ENCODE assay signal across 9 cellular contexts in the genomic region with DNA sequence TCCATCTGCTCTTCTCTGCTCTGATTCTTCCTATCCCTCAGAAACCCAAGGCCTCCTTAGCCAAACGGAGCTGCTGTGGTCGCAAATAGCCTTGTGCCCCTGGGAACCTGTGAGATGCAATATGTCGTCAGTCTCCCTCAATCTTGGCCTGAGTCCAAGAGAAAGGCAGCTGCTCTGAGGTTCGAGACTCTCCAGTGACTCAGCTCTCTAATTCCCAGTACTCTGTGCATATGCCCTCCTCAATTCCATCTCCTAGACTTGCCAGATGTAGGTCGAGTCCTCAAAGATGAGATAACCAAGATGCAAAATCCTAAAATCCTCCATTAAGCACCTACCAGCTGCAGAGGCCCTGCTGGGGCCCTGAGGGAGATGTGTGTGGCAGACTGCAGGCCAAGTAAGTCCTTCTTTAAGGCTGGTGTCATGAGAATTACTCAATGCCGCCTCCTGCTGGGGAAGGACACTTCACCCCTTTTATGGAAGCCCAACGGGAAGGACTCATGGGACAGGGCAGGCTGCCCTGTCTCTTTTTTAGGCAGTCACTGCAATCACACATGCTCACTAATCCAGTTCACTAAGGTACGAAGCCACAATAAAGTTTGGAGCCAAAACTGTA. TPM values are rescaled to one million over a fixed set of nuclear protein-coding genes. Genes with fewer than 3 reads are reported as not detected.
DNase-seq lines count a peak whose midpoint lies in the region; ATAC-seq and TF ChIP-seq lines count a peak whose summit lies in the region.
"Had no signal": no experiment of that assay in that cellular context is flagged by ENCODE, and none has a peak within 500 bp of the region (broad histone marks: within the 10 kb centered on the region; RNA-seq: fewer than 3 reads in every experiment).

No MANE protein-coding gene starts in this region.

- no peak overlapping the region for H3K4me3 Mint-ChIP-seq in natural killer cell treated with Interleukin-12 subunit alpha and Interleukin-12 subunit beta and Interleukin-15 and Interleukin-18, amount 100 ng/mL, for 72 hours
- H3K4me3 Mint-ChIP-seq: T-helper 1 cell treated with Interleukin-12 subunit alpha and Interleukin-12 subunit beta and Interleukin-4 antibody, amounts not matched to agents 30 μg/mL and 1 μg/mL, for 36 hours had no signal

- WGBS in smooth muscle cell (ENCODE audit: low lambda C conversion rate): 12% methylated on average over 8 of the region's 8 CpGs
- WGBS in upper lobe of left lung, 2 donors: 51 to 71% methylated on average over 5 to 8 of the region's 8 CpGs

- ATAC-seq in upper lobe of left lung (ENCODE audit: low FRiP score in 2 of 2): no peak
- no peak for ATAC-seq in natural killer cell treated with Interleukin-12 subunit alpha and Interleukin-12 subunit beta and Interleukin-15 and Interleukin-18, amount 100 ng/mL, for 72 hours

- H3K9me3 Mint-ChIP-seq in natural killer cell treated with Interleukin-12 subunit alpha and Interleukin-12 subunit beta and Interleukin-15 and Interleukin-18, amount 100 ng/mL, for 72 hours: no peaks in the 10 kb centered on the region
- H3K9me3 Mint-ChIP-seq: T-helper 1 cell treated with Interleukin-12 subunit alpha and Interleukin-12 subunit beta and Interleukin-4 antibody, amounts not matched to agents 30 μg/mL and 1 μg/mL, for 36 hours had no signal

- peaks cover 10 to 13% of the 10 kb centered on the region in 2 donors for H3K4me1 Mint-ChIP-seq in natural killer cell treated with Interleukin-12 subunit alpha and Interleukin-12 subunit beta and Interleukin-15 and Interleukin-18, amount 100 ng/mL, for 72 hours (ENCODE audit: low read depth in 2 of 2)

- TF ChIP-seq CTCF in Loucy (conservative IDR thresholded peaks at IDR 0.05; ENCODE audit: low read length) (peak; percentile 53), fibroblast of pulmonary artery (IDR thresholded peaks at IDR 0.05; ENCODE audit: low read length, missing control alignments) (peak; percentile 50), smooth muscle cell (IDR thresholded peaks at IDR 0.05; ENCODE audit: borderline replicate concordance, insufficient read depth, poor library complexity, severe bottlenecking) (peak; percentile 67), upper lobe of left lung (IDR thresholded peaks at IDR 0.05) (peak in 2 of 6 experiments; percentile 21 to 24)

- H3K79me2 ChIP-seq in Loucy (ENCODE audit: insufficient read depth, low read length) (no peaks in the 10 kb centered on the region), smooth muscle cell (ENCODE audit: low read depth) (no peaks in the 10 kb centered on the region)

- H3K4me3 ChIP-seq in Loucy (ENCODE audit: low read length, poor library complexity, severe bottlenecking) (no peak overlapping the region), fibroblast of pulmonary artery (replicated peaks; ENCODE audit: low read depth, low read length) (no peak overlapping the region), smooth muscle cell (no peak overlapping the region), upper lobe of left lung (no peak overlapping the region)

- H3K27ac Mint-ChIP-seq in natural killer cell treated with Interleukin-12 subunit alpha and Interleukin-12 subunit beta and Interleukin-15 and Interleukin-18, amount 100 ng/mL, for 72 hours: no peak overlapping the region
- H3K27ac Mint-ChIP-seq: T-helper 1 cell treated with Interleukin-12 subunit alpha and Interleukin-12 subunit beta and Interleukin-4 antibody, amounts not matched to agents 30 μg/mL and 1 μg/mL, for 36 hours had no signal

- H3K27me3 ChIP-seq in Loucy (ENCODE audit: insufficient read depth, low read length, poor library complexity, severe bottlenecking): no peaks in the 10 kb centered on the region
- no peaks in the 10 kb centered on the region for H3K27me3 ChIP-seq in smooth muscle cell (ENCODE audit: low read depth)
- H3K27me3 ChIP-seq in upper lobe of left lung: no peaks in the 10 kb centered on the region

- H3K27ac ChIP-seq in smooth muscle cell (ENCODE audit: low read depth): peak overlapping the region; percentile 67
- H3K27ac ChIP-seq in upper lobe of left lung: no peak overlapping the region

- H3F3A ChIP-seq in Loucy (ENCODE audit: low read depth) (no peaks in the 10 kb centered on the region), smooth muscle cell (ENCODE audit: low read depth) (peaks cover 19% of the 10 kb centered on the region)

- no peak for TF ChIP-seq EP300 in upper lobe of left lung (IDR thresholded peaks at IDR 0.05)

- H4K20me1 ChIP-seq in Loucy (ENCODE audit: insufficient read depth, low read length, poor library complexity, severe bottlenecking): no peaks in the 10 kb centered on the region
- H4K20me1 ChIP-seq in smooth muscle cell (ENCODE audit: low read depth): no peaks in the 10 kb centered on the region

- H2AFZ ChIP-seq in Loucy (ENCODE audit: low read length): no peak overlapping the region
- H2AFZ ChIP-seq in smooth muscle cell (ENCODE audit: low read depth): no peak overlapping the region

- no peaks in the 10 kb centered on the region for H3K36me3 ChIP-seq in Loucy (ENCODE audit: insufficient read depth, low read length)
- no peaks in the 10 kb centered on the region for H3K36me3 ChIP-seq in smooth muscle cell (ENCODE audit: low read depth)
- no peaks in the 10 kb centered on the region for H3K36me3 ChIP-seq in upper lobe of left lung

- H3K9me3 ChIP-seq in Loucy (ENCODE audit: insufficient read depth, low read depth, low read length) (no peaks in the 10 kb centered on the region), smooth muscle cell (replicated peaks; ENCODE audit: low read depth) (no peaks in the 10 kb centered on the region), upper lobe of left lung (no peaks in the 10 kb centered on the region)

- H3K4me1 ChIP-seq in Loucy (ENCODE audit: insufficient read depth, low read length, poor library complexity, severe bottlenecking) (peaks cover 14% of the 10 kb centered on the region), smooth muscle cell (ENCODE audit: low read depth) (no peaks in the 10 kb centered on the region), upper lobe of left lung (peaks cover 8 to 11% (median 10%) of the 10 kb centered on the region in 4 donors)

- H3K9ac ChIP-seq in Loucy (ENCODE audit: low read depth, low read length, poor library complexity, severe bottlenecking): no peak overlapping the region
- H3K9ac ChIP-seq in smooth muscle cell (ENCODE audit: low read depth): no peak overlapping the region

- DNase-seq in ELF-1 (ENCODE audit: low read depth, low spot score): peak; percentile 83
- peak; percentile 31 for DNase-seq in activated CD4-positive, alpha-beta T cell treated with anti-CD3 and anti-CD28 coated beads, Interleukin-2, amount 50 U/mL, for 1 hour
- DNase-seq in fibroblast of pulmonary artery (ENCODE audit: low read depth): peak; percentile 72
- DNase-seq in smooth muscle cell (lab: John Stamatoyannopoulos, UW; ENCODE audit: unreplicated experiment): no peak
- DNase-seq in upper lobe of left lung: no peak
- no peak for DNase-seq in DMS114 treated with DMSO at 0.1 percent for 48 hours (lab: John Stamatoyannopoulos, UW; ENCODE audit: unreplicated experiment)
- no peak for DNase-seq in natural killer cell treated with Interleukin-12 subunit alpha and Interleukin-12 subunit beta and Interleukin-15 and Interleukin-18, amount 100 ng/mL, for 72 hours (ENCODE audit: low spot score)

- H3K9me2 ChIP-seq in Loucy (replicated peaks; ENCODE audit: low read depth, low read length): no peaks in the 10 kb centered on the region

- peaks cover 8 to 24% of the 10 kb centered on the region in 2 donors for H3K27me3 Mint-ChIP-seq in natural killer cell treated with Interleukin-12 subunit alpha and Interleukin-12 subunit beta and Interleukin-15 and Interleukin-18, amount 100 ng/mL, for 72 hours

- no peaks in the 10 kb centered on the region for H3K36me3 Mint-ChIP-seq in natural killer cell treated with Interleukin-12 subunit alpha and Interleukin-12 subunit beta and Interleukin-15 and Interleukin-18, amount 100 ng/mL, for 72 hours

- TF ChIP-seq POLR2A in upper lobe of left lung (IDR thresholded peaks at IDR 0.05): no peak

- H3K4me2 ChIP-seq in Loucy (ENCODE audit: low read depth, low read length, poor library complexity, severe bottlenecking) (no peak overlapping the region), smooth muscle cell (peak overlapping the region; percentile 21)

RNA-seq across cellular contexts. Expression of gene C6orf15, which starts 28.5 kb away (rescaled TPM):
- total RNA-seq in smooth muscle cell (0.63 and 0.94 TPM in 2 replicates), upper lobe of left lung (not detected)
- 0.52 and 1.5 TPM in 2 replicates for polyA plus RNA-seq in smooth muscle cell
- not detected for total RNA-seq in natural killer cell treated with Interleukin-12 subunit alpha and Interleukin-12 subunit beta and Interleukin-15 and Interleukin-18, amount 100 ng/mL, for 72 hours

RNA-seq across cellular contexts. Expression of gene PSORS1C1, which starts 30.8 kb away (rescaled TPM):
- total RNA-seq in smooth muscle cell (2.6 and 6.5 TPM in 2 replicates), upper lobe of left lung (1 to 10 TPM; 3.2 to 9.4 (median 4.4) TPM)
- 1.6 and 2.1 TPM in 2 replicates for polyA plus RNA-seq in smooth muscle cell
- not detected for total RNA-seq in natural killer cell treated with Interleukin-12 subunit alpha and Interleukin-12 subunit beta and Interleukin-15 and Interleukin-18, amount 100 ng/mL, for 72 hours

RNA-seq across cellular contexts. Expression of gene CDSN, which starts 36.4 kb away (rescaled TPM):
- total RNA-seq in smooth muscle cell: 1.4 and 11.6 TPM in 2 replicates
- 1.2 TPM in 1 of 2 replicates, not detected in the other for polyA plus RNA-seq in smooth muscle cell
- not detected for total RNA-seq in upper lobe of left lung
- total RNA-seq in natural killer cell treated with Interleukin-12 subunit alpha and Interleukin-12 subunit beta and Interleukin-15 and Interleukin-18, amount 100 ng/mL, for 72 hours: not detected

RNA-seq across cellular contexts. Expression of gene PSORS1C2, which starts 55.0 kb away (rescaled TPM):
- total RNA-seq in smooth muscle cell: 0.49 and 0.90 TPM in 2 replicates
- polyA plus RNA-seq in smooth muscle cell: 0.97 and 1.1 TPM in 2 replicates
- total RNA-seq in upper lobe of left lung: not detected
- total RNA-seq in natural killer cell treated with Interleukin-12 subunit alpha and Interleukin-12 subunit beta and Interleukin-15 and Interleukin-18, amount 100 ng/mL, for 72 hours: not detected

Comparison
In these comparisons a context has a peak if more than half of its experiments do, and no peak if none do; other contexts are left out.
1. DNase-seq: peak in ELF-1 (single experiment), activated CD4-positive, alpha-beta T cell treated with anti-CD3 and anti-CD28 coated beads, Interleukin-2, amount 50 U/mL, for 1 hour (single experiment) and fibroblast of pulmonary artery (single experiment); none in smooth muscle cell (single experiment), upper lobe of left lung (0 of 2), DMS114 treated with DMSO at 0.1 percent for 48 hours (single experiment) and natural killer cell treated with Interleukin-12 subunit alpha and Interleukin-12 subunit beta and Interleukin-15 and Interleukin-18, amount 100 ng/mL, for 72 hours (single experiment).